Comparison of ENCODE assay signal across 1 cellular context in genomic region chr16:64629622-64630021, GRCh38.
TF ChIP-seq lines count a peak whose summit lies in the region.

No MANE protein-coding gene starts in this region.

TF ChIP-seq in SK-N-SH, 30 proteins besides CTCF, POLR2A, EP300 and RAD21 (continued from another document):
- TF ChIP-seq FOSL2 (IDR thresholded peaks at IDR 0.05; ENCODE audit: borderline replicate concordance, low read depth) (peak; percentile 77), USF1 (IDR thresholded peaks at IDR 0.05; ENCODE audit: borderline replicate concordance, low read depth) (peak; percentile 55), GATA2 (CRISPR knock-in tag; IDR thresholded peaks at IDR 0.05) (no peak), RCOR1 (IDR thresholded peaks at IDR 0.05; ENCODE audit: low read length) (no peak), MXI1 (IDR thresholded peaks at IDR 0.05; ENCODE audit: low read depth, low read length) (no peak), PBX3 (IDR thresholded peaks at IDR 0.05) (peak; percentile 95), GABPA (IDR thresholded peaks at IDR 0.05; ENCODE audit: low read depth) (no peak), IRF3 (IDR thresholded peaks at IDR 0.05; ENCODE audit: low read depth, low read length) (no peak), CHD2 (IDR thresholded peaks at IDR 0.05; ENCODE audit: low read length, partially characterized antibody) (no peak), YY1 (IDR thresholded peaks at IDR 0.05; ENCODE audit: low read depth) (no peak), RXRA (IDR thresholded peaks at IDR 0.05; ENCODE audit: borderline replicate concordance, low read depth) (peak; percentile 36; the same call in 1 of the 2 replicates)
